11 cellular contexts compared by ENCODE assay signal in genomic region chr6:142569676-142570075, GRCh38.
DNase-seq lines count a peak whose midpoint lies in the region; ATAC-seq, FAIRE-seq and TF ChIP-seq lines count a peak whose summit lies in the region.
"Had no signal": no experiment of that assay in that cellular context is flagged by ENCODE, and none has a peak within 500 bp of the region (broad histone marks: within the 10 kb centered on the region; RNA-seq: fewer than 3 reads in every experiment).

No MANE protein-coding gene starts in this region.

- peaks cover 33 to 40% of the 10 kb centered on the region in 2 experiments for H3K4me1 Mint-ChIP-seq in H9
- peaks cover 38% of the 10 kb centered on the region for H3K4me1 Mint-ChIP-seq in T-helper 1 cell treated with Interleukin-12 subunit alpha and Interleukin-12 subunit beta and Interleukin-4 antibody, amounts not matched to agents 30 μg/mL and 1 μg/mL, for 36 hours (ENCODE audit: low read depth)

- H3K36me3 ChIP-seq in skeletal muscle satellite cell (ENCODE audit: insufficient read depth, low read length), result no peaks in the 10 kb centered on the region
- no peaks in the 10 kb centered on the region for H3K36me3 ChIP-seq in esophagus muscularis mucosa
- H3K36me3 ChIP-seq: heart right ventricle had no signal

- no peak overlapping the region for H4K91ac ChIP-seq in H9 (ENCODE audit: insufficient read length, low read depth, low read length)

- H3K36me3 Mint-ChIP-seq in H9 (ENCODE audit: insufficient read depth in 1 of 3, low read depth in 3 of 3), result peaks cover 16 to 22% (median 21%) of the 10 kb centered on the region in 3 experiments
- peaks cover 13% of the 10 kb centered on the region for H3K36me3 Mint-ChIP-seq in T-helper 1 cell treated with Interleukin-12 subunit alpha and Interleukin-12 subunit beta and Interleukin-4 antibody, amounts not matched to agents 30 μg/mL and 1 μg/mL, for 36 hours (ENCODE audit: low read depth)

- H3K4me3 ChIP-seq in skeletal muscle satellite cell (ENCODE audit: low read length), result no peak overlapping the region
- H3K4me3 ChIP-seq in esophagus muscularis mucosa, result no peak overlapping the region
- H3K4me3 ChIP-seq: heart right ventricle had no signal

- H2AFZ ChIP-seq in H9 (ENCODE audit: low read length), result peak overlapping the region; percentile 86

- DNase-seq in H9 (peak; percentile 33), foreskin keratinocyte (peak; percentile 63 to 64), esophagus muscularis mucosa (ENCODE audit: extremely low spot score) (no peak), D721Med (ENCODE audit: insufficient read length, low spot score) (no peak)
- DNase-seq: heart right ventricle, NCI-H1048, occipital lobe had no signal

- H2AK5ac ChIP-seq in H9 (ENCODE audit: insufficient read length, low read length), result no peak overlapping the region

- WGBS in H9 (ENCODE audit: extremely low coverage, insufficient read length, low lambda C conversion rate), result no CpG with 5 or more reads among the region's 1 CpG
- 38% methylated on average over 1 of the region's 1 CpG for WGBS in esophagus muscularis mucosa

- H3K27me3 ChIP-seq in H9 (ENCODE audit: insufficient read depth, low read length), result no peaks in the 10 kb centered on the region
- H3K27me3 ChIP-seq in foreskin keratinocyte, result no peaks in the 10 kb centered on the region
- no peaks in the 10 kb centered on the region for H3K27me3 ChIP-seq in skeletal muscle satellite cell (ENCODE audit: control insufficient read depth, insufficient read depth, low read length)
- H3K27me3 ChIP-seq in esophagus muscularis mucosa, result no peaks in the 10 kb centered on the region
- H3K27me3 ChIP-seq: heart right ventricle had no signal

- peaks cover 18 to 27% of the 10 kb centered on the region in 2 experiments for H3K9me3 Mint-ChIP-seq in H9
- peaks cover 20% of the 10 kb centered on the region for H3K9me3 Mint-ChIP-seq in T-helper 1 cell treated with Interleukin-12 subunit alpha and Interleukin-12 subunit beta and Interleukin-4 antibody, amounts not matched to agents 30 μg/mL and 1 μg/mL, for 36 hours

- no peak overlapping the region for H3K14ac ChIP-seq in H9 (ENCODE audit: insufficient read depth, low read length)

- no peak overlapping the region for H2BK15ac ChIP-seq in H9 (ENCODE audit: low read depth, low read length)

- TF ChIP-seq CTCF in H9 (conservative IDR thresholded peaks at IDR 0.05) (no peak), foreskin keratinocyte (conservative IDR thresholded peaks at IDR 0.05) (no peak), esophagus muscularis mucosa (IDR thresholded peaks at IDR 0.05) (no peak), D721Med (IDR thresholded peaks at IDR 0.05; ENCODE audit: insufficient read depth, missing control alignments) (no peak)

- no peak overlapping the region for H2BK12ac ChIP-seq in H9 (ENCODE audit: insufficient read length, low read depth, low read length)

- no peak overlapping the region for H3K56ac ChIP-seq in H9 (ENCODE audit: insufficient read length, low read depth, low read length)

- peak overlapping the region; percentile 10 to 64 (median 17); a peak in 6 of 7 replicates for H3K27ac Mint-ChIP-seq in H9
- H3K27ac Mint-ChIP-seq in T-helper 1 cell treated with Interleukin-12 subunit alpha and Interleukin-12 subunit beta and Interleukin-4 antibody, amounts not matched to agents 30 μg/mL and 1 μg/mL, for 36 hours, result peak overlapping the region; percentile 46

- H4K20me1 ChIP-seq in H9 (ENCODE audit: control insufficient read depth, insufficient read depth, insufficient read length), result no peaks in the 10 kb centered on the region

- intact Hi-C loops in esophagus muscularis mucosa (cut with DNase I), result no loop called here

- H2BK5ac ChIP-seq in H9 (ENCODE audit: insufficient read length, low read length), result no peak overlapping the region

- no peak for TF ChIP-seq EP300 in esophagus muscularis mucosa (IDR thresholded peaks at IDR 0.05)

- no peak overlapping the region for H2BK20ac ChIP-seq in H9 (ENCODE audit: low read depth, low read length, poor library complexity, severe bottlenecking)

- H3K9ac ChIP-seq in H9 (ENCODE audit: extremely low read depth, insufficient read length, low read length), result no peak overlapping the region
- peak overlapping the region; percentile 30 for H3K9ac ChIP-seq in skeletal muscle satellite cell (ENCODE audit: low read depth, low read length)

- H3K4me2 ChIP-seq in H9 (ENCODE audit: insufficient read depth, insufficient read length, low read length) (no peak overlapping the region), skeletal muscle satellite cell (ENCODE audit: low read length) (no peak overlapping the region)

- H3K4me3 Mint-ChIP-seq in H9, result no peak overlapping the region; a peak in 1 of 5 replicates
- no peak overlapping the region for H3K4me3 Mint-ChIP-seq in T-helper 1 cell treated with Interleukin-12 subunit alpha and Interleukin-12 subunit beta and Interleukin-4 antibody, amounts not matched to agents 30 μg/mL and 1 μg/mL, for 36 hours

- H4K5ac ChIP-seq in H9 (ENCODE audit: insufficient read length, low read depth, low read length), result no peak overlapping the region

- H4K8ac ChIP-seq in H9 (replicated peaks; ENCODE audit: insufficient read length, low read depth, low read length), result no peak overlapping the region

- TF ChIP-seq POLR2A in esophagus muscularis mucosa (IDR thresholded peaks at IDR 0.05; ENCODE audit: low read depth), result no peak

- no peaks in the 10 kb centered on the region for H3K27me3 Mint-ChIP-seq in H9 (ENCODE audit: low read depth)
- no peaks in the 10 kb centered on the region for H3K27me3 Mint-ChIP-seq in T-helper 1 cell treated with Interleukin-12 subunit alpha and Interleukin-12 subunit beta and Interleukin-4 antibody, amounts not matched to agents 30 μg/mL and 1 μg/mL, for 36 hours (ENCODE audit: low read depth)

- no peaks in the 10 kb centered on the region for H3K79me1 ChIP-seq in H9 (ENCODE audit: insufficient read depth, low read depth, low read length, poor library complexity, severe bottlenecking)

- no peaks in the 10 kb centered on the region for H3K23me2 ChIP-seq in H9 (ENCODE audit: insufficient read length, low read depth, low read length, poor library complexity, severe bottlenecking)

- no peak overlapping the region for H2BK120ac ChIP-seq in H9 (ENCODE audit: low read depth, low read length, poor library complexity, severe bottlenecking)

- no peak overlapping the region for H3K23ac ChIP-seq in H9 (ENCODE audit: insufficient read length, low read depth, low read length)

- H3K27ac ChIP-seq in H9 (ENCODE audit: insufficient read length, low read depth, low read length), result peak overlapping the region; percentile 92
- peak overlapping the region; percentile 43 for H3K27ac ChIP-seq in foreskin keratinocyte
- no peak overlapping the region for H3K27ac ChIP-seq in esophagus muscularis mucosa (replicated peaks in 1 of 4)

- H3K79me2 ChIP-seq in H9 (ENCODE audit: insufficient read depth, low read length), result no peaks in the 10 kb centered on the region

- H3T11ph ChIP-seq in H9 (ENCODE audit: low read length), result no peak overlapping the region

- FAIRE-seq in D721Med (lab: Jason Lieb, UNC), result no peak

- no peak overlapping the region for H3K4ac ChIP-seq in H9 (ENCODE audit: low read depth, low read length)

- H3K4me1 ChIP-seq in H9 (ENCODE audit: insufficient read depth, low read length), result peaks cover 2% of the 10 kb centered on the region
- H3K4me1 ChIP-seq in foreskin keratinocyte, result peaks cover 27% of the 10 kb centered on the region
- peaks cover 21% of the 10 kb centered on the region for H3K4me1 ChIP-seq in skeletal muscle satellite cell (ENCODE audit: control insufficient read depth, insufficient read depth, low read length)
- peaks cover 4 to 19% (median 15%) of the 10 kb centered on the region in 4 donors for H3K4me1 ChIP-seq in esophagus muscularis mucosa

- H3K9me3 ChIP-seq in H9 (ENCODE audit: control insufficient read depth, low read depth, low read length), result peaks cover 13% of the 10 kb centered on the region
- H3K9me3 ChIP-seq in skeletal muscle satellite cell (replicated peaks; ENCODE audit: low read length), result no peaks in the 10 kb centered on the region
- no peaks in the 10 kb centered on the region for H3K9me3 ChIP-seq in esophagus muscularis mucosa

- H3K18ac ChIP-seq in H9 (ENCODE audit: insufficient read length, low read depth, low read length), result no peak overlapping the region

- ATAC-seq in foreskin keratinocyte (peak; percentile 18), HG03097 (IDR thresholded peaks at IDR 0.05; ENCODE audit: low FRiP score, unreplicated experiment) (no peak)
- ATAC-seq: PC-3 had no signal

Comparison
In these comparisons a context has a peak if more than half of its experiments do, and no peak if none do; other contexts are left out.
1. DNase-seq: peak in H9 (single experiment) and foreskin keratinocyte (2 of 2); none in esophagus muscularis mucosa (single experiment) and D721Med (single experiment).
2. H3K27ac ChIP-seq: peak in H9 (single experiment) and foreskin keratinocyte (single experiment); none in esophagus muscularis mucosa (0 of 4).